Comparison of ENCODE assay signal across 7 cellular contexts in genomic region chr11:95789506-95790122, GRCh38. TPM values are rescaled to one million over a fixed set of nuclear protein-coding genes. Genes with fewer than 3 reads are reported as not detected.
DNase-seq lines count a peak whose midpoint lies in the region; ATAC-seq and TF ChIP-seq lines count a peak whose summit lies in the region.

TSS of gene FAM76B (minus strand) at chr11:95789782. CDS start at chr11:95789478, 304 bp downstream.

- peaks cover 7% of the 10 kb centered on the region for H3K4me1 ChIP-seq in hepatocyte (ENCODE audit: insufficient read depth)

- no peaks in the 10 kb centered on the region for H3K27me3 ChIP-seq in hepatocyte

- ATAC-seq in GM18508 (IDR thresholded peaks at IDR 0.05; ENCODE audit: insufficient read depth, unreplicated experiment) (peak; percentile 63), HG03025 (IDR thresholded peaks at IDR 0.05; ENCODE audit: low FRiP score, unreplicated experiment) (peak; percentile 71)

- no peak for TF ChIP-seq CTCF in hepatocyte (IDR thresholded peaks at IDR 0.05; ENCODE audit: poor library complexity)

- peak within 1 kb of the TSS; percentile 94 for H3K4me2 ChIP-seq in hepatocyte

- H4K20me1 ChIP-seq in hepatocyte (ENCODE audit: insufficient read depth, poor library complexity, severe bottlenecking), result no peaks in the 10 kb centered on the region

- H3K4me3 ChIP-seq in hepatocyte, result peak within 1 kb of the TSS; percentile 84

- no peaks in the 10 kb centered on the region for H3K9me3 ChIP-seq in hepatocyte (ENCODE audit: low read depth)

- WGBS in hepatocyte (ENCODE audit: low lambda C conversion rate, missing lambda C conversion rate), result under 1% methylated on average over 38 of the region's 62 CpGs

- no peaks in the 10 kb centered on the region for H3K36me3 ChIP-seq in hepatocyte (replicated peaks; ENCODE audit: insufficient read depth, low read depth)

- peak within 1 kb of the TSS; percentile 98 for H3K27ac ChIP-seq in hepatocyte

- no peaks in the 10 kb centered on the region for H3K9me2 ChIP-seq in hepatocyte (replicated peaks; ENCODE audit: insufficient read depth)

- DNase-seq in NCI-H2081 (lab: John Stamatoyannopoulos, UW), result peak; percentile 97 to 99
- DNase-seq in T1000 (lab: John Stamatoyannopoulos, UW), result peak; percentile 85
- DNase-seq in astrocyte of the hippocampus (ENCODE audit: low read depth, low spot score), result peak; percentile 99
- peak; percentile 99 for DNase-seq in hepatocyte (ENCODE audit: low spot score)
- DNase-seq in renal cortical epithelial cell (ENCODE audit: low read depth), result peak; percentile 97

- peak within 1 kb of the TSS; percentile 81 for H2AFZ ChIP-seq in hepatocyte

- peaks cover 63% of the 10 kb centered on the region for H3K79me2 ChIP-seq in hepatocyte

RNA-seq across cellular contexts. Expression of gene FAM76B, which starts in this region (rescaled TPM):
- 20.2 and 32.0 TPM in 2 replicates for total RNA-seq in hepatocyte
- 15.6 and 20.2 TPM in 2 replicates for polyA plus RNA-seq in hepatocyte
- 21.2 and 40.2 TPM in 2 replicates for total RNA-seq in renal cortical epithelial cell

Comparison
In these comparisons a context has a peak if more than half of its experiments do, and no peak if none do; other contexts are left out.
1. Peak in every context shown above with its lines: DNase-seq, ATAC-seq, H3K4me3 ChIP-seq and H3K27ac ChIP-seq.